9 cellular contexts compared by ENCODE assay signal in genomic region chr1:67618285-67619018, GRCh38.
DNase-seq lines count a peak whose midpoint lies in the region; FAIRE-seq and TF ChIP-seq lines count a peak whose summit lies in the region.
"Had no signal": no experiment of that assay in that cellular context is flagged by ENCODE, and none has a peak within 500 bp of the region (broad histone marks: within the 10 kb centered on the region; RNA-seq: fewer than 3 reads in every experiment).

No MANE protein-coding gene starts in this region.

- H3F3A ChIP-seq in smooth muscle cell (ENCODE audit: low read depth) = peaks cover 6% of the 10 kb centered on the region

- BruUV-seq in mammary epithelial cell (replicated peaks; lab: Mats Ljungman, UMichigan) = no TSS peak

- H3K9me3 ChIP-seq in mammary epithelial cell (replicated peaks; ENCODE audit: insufficient read depth, low read length) (no peaks in the 10 kb centered on the region), kidney (ENCODE audit: control insufficient read depth in 1 of 2, low read length in 2 of 2) (no peaks in the 10 kb centered on the region), smooth muscle cell (replicated peaks; ENCODE audit: low read depth) (no peaks in the 10 kb centered on the region)

- FAIRE-seq in H54 (lab: Jason Lieb, UNC) (peak; percentile 98), kidney (lab: Jason Lieb, UNC) (peak; percentile 91)

- peak; percentile 37 for DNase-seq in H54 (ENCODE audit: insufficient read length, low spot score)
- peak; percentile 96 for DNase-seq in mammary epithelial cell
- peak; percentile 80 for DNase-seq in kidney
- DNase-seq in smooth muscle cell (lab: John Stamatoyannopoulos, UW; ENCODE audit: unreplicated experiment) = no peak
- DNase-seq in activated T-cell treated with anti-CD3 and anti-CD28 coated beads, Interleukin-2, amount 50 U/mL, for 48 hours = no peak
- no peak for DNase-seq in activated naive CD4-positive, alpha-beta T cell treated with anti-CD3 and anti-CD28 coated beads, Interleukin-2, amount 50 U/mL, for 16 hours
- DNase-seq in T-helper 1 cell = no peak
- no peak for DNase-seq in cortex of kidney (lab: John Stamatoyannopoulos, UW)
- DNase-seq: activated naive CD4-positive, alpha-beta T cell treated with Interleukin-2 at 50 U/mL for 16 hours had no signal

- no peaks in the 10 kb centered on the region for H3K27me3 ChIP-seq in mammary epithelial cell (ENCODE audit: insufficient read depth, low read length)
- H3K27me3 ChIP-seq in smooth muscle cell (ENCODE audit: low read depth) = no peaks in the 10 kb centered on the region

- CTCF ChIA-PET in mammary epithelial cell (lab: Charles Lee; ENCODE audit: low non-redundant PET) = no interaction called here

- H3K4me3 ChIP-seq in mammary epithelial cell (replicated peaks in 1 of 3; ENCODE audit: insufficient read depth in 1 of 3, low read depth in 2 of 3, low read length in 3 of 3) = peak overlapping the region in 1 of 3 experiments; percentile 28
- no peak overlapping the region for H3K4me3 ChIP-seq in kidney (ENCODE audit: low read length in 2 of 2)
- no peak overlapping the region for H3K4me3 ChIP-seq in smooth muscle cell

- no peaks in the 10 kb centered on the region for H4K20me1 ChIP-seq in mammary epithelial cell (ENCODE audit: insufficient read depth, low read length)
- H4K20me1 ChIP-seq in smooth muscle cell (ENCODE audit: low read depth) = no peaks in the 10 kb centered on the region

- H3K36me3 ChIP-seq in mammary epithelial cell (ENCODE audit: insufficient read depth, low read length) = no peaks in the 10 kb centered on the region
- H3K36me3 ChIP-seq in kidney (ENCODE audit: control insufficient read depth in 1 of 2, insufficient read depth in 2 of 2, low read length in 2 of 2) = no peaks in the 10 kb centered on the region
- no peaks in the 10 kb centered on the region for H3K36me3 ChIP-seq in smooth muscle cell (ENCODE audit: low read depth)

- TF ChIP-seq POLR2A in H54 (IDR thresholded peaks at IDR 0.05; ENCODE audit: low read depth, low read length) = no peak

- H2AFZ ChIP-seq in mammary epithelial cell (ENCODE audit: low read depth, low read length) (peak overlapping the region; percentile 91), smooth muscle cell (ENCODE audit: low read depth) (peak overlapping the region; percentile 70)

- H3K4me1 ChIP-seq in mammary epithelial cell (ENCODE audit: insufficient read depth, low read length) (peaks cover 20% of the 10 kb centered on the region), kidney (ENCODE audit: control insufficient read depth in 1 of 2, insufficient read depth in 1 of 2, low read depth in 1 of 2, low read length in 2 of 2) (peaks cover 4 to 6% of the 10 kb centered on the region in 2 donors), smooth muscle cell (ENCODE audit: low read depth) (no peaks in the 10 kb centered on the region)

- WGBS in mammary epithelial cell (ENCODE audit: low coverage, missing lambda C conversion rate) = 19% methylated on average over 14 of the region's 14 CpGs
- 50% methylated on average over 14 of the region's 14 CpGs for WGBS in smooth muscle cell (ENCODE audit: low lambda C conversion rate)

- TF ChIP-seq CTCF in mammary epithelial cell (conservative IDR thresholded peaks at IDR 0.05 in 1 of 2, IDR thresholded peaks at IDR 0.05 in 1 of 2; ENCODE audit: extremely low read depth in 1 of 2, insufficient read depth in 1 of 2, low read depth in 1 of 2, low read length in 2 of 2) = no peak
- no peak for TF ChIP-seq CTCF in kidney (IDR thresholded peaks at IDR 0.05; ENCODE audit: borderline replicate concordance, extremely low read depth, insufficient read depth)
- TF ChIP-seq CTCF in smooth muscle cell (IDR thresholded peaks at IDR 0.05; ENCODE audit: borderline replicate concordance, insufficient read depth, poor library complexity, severe bottlenecking) = no peak

- H3K4me2 ChIP-seq in mammary epithelial cell (ENCODE audit: insufficient read depth, low read depth, low read length) = peak overlapping the region; percentile 80
- H3K4me2 ChIP-seq in smooth muscle cell = peak overlapping the region; percentile 70

- dilution Hi-C loops in mammary epithelial cell (cut with HindIII; ENCODE audit: low sequenced_read_pairs) = no loop called here

- in situ Hi-C loops in mammary epithelial cell (cut with MboI; ENCODE audit: low sequenced_read_pairs in 2 of 2) = no loop called here

- intact Hi-C loops in mammary epithelial cell (cut with micrococcal nuclease) = loop anchor here (2.0 kb wide), 1 partner anchor 58 kb away; no protein-coding TSS in a partner anchor
- intact Hi-C loops in kidney (cut with DNase I) = no loop called here

- no peaks in the 10 kb centered on the region for H3K79me2 ChIP-seq in mammary epithelial cell (ENCODE audit: insufficient read depth, low read length)
- H3K79me2 ChIP-seq in smooth muscle cell (ENCODE audit: low read depth) = no peaks in the 10 kb centered on the region

- H3K27ac ChIP-seq in mammary epithelial cell (ENCODE audit: insufficient read depth, low read depth, low read length) (peak overlapping the region; percentile 83), kidney (ENCODE audit: low read depth in 2 of 2, low read length in 2 of 2) (peak overlapping the region; percentile 54 to 86), smooth muscle cell (ENCODE audit: low read depth) (peak overlapping the region; percentile 70)

- H3K9ac ChIP-seq in mammary epithelial cell (ENCODE audit: insufficient read depth, low read length) (peak overlapping the region; percentile 68), kidney (ENCODE audit: low read length in 2 of 2) (peak overlapping the region in 1 of 2 donors; percentile 1), smooth muscle cell (ENCODE audit: low read depth) (peak overlapping the region; percentile 62)

Comparison
In these comparisons a context has a peak if more than half of its experiments do, and no peak if none do; other contexts are left out.
1. DNase-seq: peak in H54 (single experiment), mammary epithelial cell (single experiment) and kidney (single experiment); none in smooth muscle cell (single experiment), activated T-cell treated with anti-CD3 and anti-CD28 coated beads, Interleukin-2, amount 50 U/mL, for 48 hours (0 of 2), activated naive CD4-positive, alpha-beta T cell treated with anti-CD3 and anti-CD28 coated beads, Interleukin-2, amount 50 U/mL, for 16 hours (single experiment), T-helper 1 cell (0 of 5) and cortex of kidney (single experiment).
2. Peak in every context shown above with its lines, with median percentiles within 50 percentile points of each other: H3K27ac ChIP-seq.